ENCODE assay signal across 26 cellular contexts in genomic region chr1:81449786-81450185, GRCh38.
DNase-seq lines count a peak whose midpoint lies in the region; FAIRE-seq and TF ChIP-seq lines count a peak whose summit lies in the region.
"Had no signal": no experiment of that assay in that cellular context is flagged by ENCODE, and none has a peak within 500 bp of the region (broad histone marks: within the 10 kb centered on the region; RNA-seq: fewer than 3 reads in every experiment).

No MANE protein-coding gene starts in this region.

- H3K4me1 ChIP-seq in uterus (no peaks in the 10 kb centered on the region), OCI-LY7 (ENCODE audit: insufficient read depth, low read length, poor library complexity, severe bottlenecking) (no peaks in the 10 kb centered on the region)

- DNase-seq in RCC 7860 (ENCODE audit: low spot score) = peak; percentile 30
- peak; percentile 49 for DNase-seq in epithelial cell of esophagus (ENCODE audit: low read depth)
- peak; percentile 18 for DNase-seq in kidney epithelial cell (ENCODE audit: low read depth)
- DNase-seq in uterus = no peak
- no peak for DNase-seq in HFFc6
- no peak for DNase-seq in NCI-H1048 (lab: John Stamatoyannopoulos, UW)
- DNase-seq in OCI-LY7 (ENCODE audit: low spot score) = no peak
- DNase-seq: C1 segment of cervical spinal cord; CD4-positive, alpha-beta memory T cell; COR-L47; DMS53; GDM1; Kasumi-1; MV-4-11; NCI-H1105 treated with DMSO at 0.1 percent for 48 hours; NCI-H146; NCI-H1930; NCI-H446 treated with DMSO at 0.1 percent for 48 hours; NCI-H526; NCI-H82; NK-92 treated with Interleukin-12 subunit alpha and Interleukin-12 subunit beta, amount 100 ng/mL, for 24 hours; SHP77 treated with DMSO at 0.1 percent for 48 hours had no signal

- no peak overlapping the region for H2AFZ ChIP-seq in OCI-LY7 (ENCODE audit: low read length)

- H3K9me3 ChIP-seq in uterus (no peaks in the 10 kb centered on the region), OCI-LY7 (ENCODE audit: low read length) (no peaks in the 10 kb centered on the region)

- no peak overlapping the region for H3K27ac ChIP-seq in uterus
- no peak overlapping the region for H3K27ac ChIP-seq in OCI-LY7 (ENCODE audit: low read depth, low read length, poor library complexity, severe bottlenecking)
- H3K27ac ChIP-seq: HL-60 had no signal

- CTCF ChIA-PET in OCI-LY7 (lab: Charles Lee; ENCODE audit: unreplicated experiment) = no interaction called here

- TF ChIP-seq CTCF in epithelial cell of esophagus (IDR thresholded peaks at IDR 0.05; ENCODE audit: insufficient read depth, low read depth, low read length, missing control alignments) (no peak), kidney epithelial cell (IDR thresholded peaks at IDR 0.05; ENCODE audit: insufficient read depth, low read length, poor library complexity, severe bottlenecking) (no peak), uterus (IDR thresholded peaks at IDR 0.05) (no peak), HFFc6 (IDR thresholded peaks at IDR 0.05) (no peak), OCI-LY7 (conservative IDR thresholded peaks at IDR 0.05; ENCODE audit: low read length) (no peak)

- no peaks in the 10 kb centered on the region for H3K4me1 Mint-ChIP-seq in HFFc6 (ENCODE audit: low read depth)
- H3K4me1 Mint-ChIP-seq: CD4-positive, alpha-beta memory T cell had no signal

- H3K4me3 ChIP-seq in epithelial cell of esophagus (ENCODE audit: low read length) (no peak overlapping the region), kidney epithelial cell (ENCODE audit: low read depth, low read length) (no peak overlapping the region), uterus (no peak overlapping the region), OCI-LY7 (ENCODE audit: low read depth, low read length, poor library complexity, severe bottlenecking) (no peak overlapping the region)
- H3K4me3 ChIP-seq: GM12878, K562 had no signal

- POLR2A ChIA-PET in OCI-LY7 (lab: Charles Lee) = no interaction called here

- BruUV-seq in OCI-LY7 (replicated peaks; lab: Mats Ljungman, UMichigan) = no TSS peak

- no peak overlapping the region for H3K27ac Mint-ChIP-seq in HFFc6
- H3K27ac Mint-ChIP-seq: CD4-positive, alpha-beta memory T cell had no signal

- no peak overlapping the region for H3K4me3 Mint-ChIP-seq in HFFc6
- H3K4me3 Mint-ChIP-seq: CD4-positive, alpha-beta memory T cell had no signal

- peak; percentile 14 for FAIRE-seq in RCC 7860 (lab: Jason Lieb, UNC)
- FAIRE-seq: GM12878, HepG2, K562 had no signal

- H3K4me2 ChIP-seq in OCI-LY7 (ENCODE audit: low read length) = no peak overlapping the region

- H3K79me2 ChIP-seq in OCI-LY7 (ENCODE audit: insufficient read depth, low read depth, low read length) = no peaks in the 10 kb centered on the region

- H3K9me2 ChIP-seq in OCI-LY7 (ENCODE audit: insufficient read depth, low read length) = no peaks in the 10 kb centered on the region

- H3K9me3 Mint-ChIP-seq in HFFc6 = peaks cover 3% of the 10 kb centered on the region; the same call in 1 of the 2 replicates

- no peaks in the 10 kb centered on the region for H3K36me3 ChIP-seq in kidney epithelial cell (ENCODE audit: control insufficient read depth, insufficient read depth, low read length)
- H3K36me3 ChIP-seq in uterus = no peaks in the 10 kb centered on the region
- no peaks in the 10 kb centered on the region for H3K36me3 ChIP-seq in OCI-LY7 (ENCODE audit: insufficient read depth, low read length)

- no peaks in the 10 kb centered on the region for H4K20me1 ChIP-seq in OCI-LY7 (ENCODE audit: insufficient read depth, low read length)

- intact Hi-C loops in uterus (cut with DNase I; ENCODE audit: low total_unique reads) (no loop called here), OCI-LY7 (cut with micrococcal nuclease; ENCODE audit: unreplicated experiment) (no loop called here)

- H3K27me3 ChIP-seq in kidney epithelial cell (ENCODE audit: control insufficient read depth, insufficient read depth, low read length) = no peaks in the 10 kb centered on the region
- H3K27me3 ChIP-seq in uterus = no peaks in the 10 kb centered on the region

- no peak for TF ChIP-seq POLR2A in uterus (IDR thresholded peaks at IDR 0.05)

- no peaks in the 10 kb centered on the region for H3K36me3 Mint-ChIP-seq in HFFc6 (ENCODE audit: low read depth)
- H3K36me3 Mint-ChIP-seq: CD4-positive, alpha-beta memory T cell had no signal

- no peaks in the 10 kb centered on the region for H3K27me3 Mint-ChIP-seq in HFFc6 (ENCODE audit: insufficient read depth)
- H3K27me3 Mint-ChIP-seq: CD4-positive, alpha-beta memory T cell had no signal

Comparison
In these comparisons a context has a peak if more than half of its experiments do, and no peak if none do; other contexts are left out.
1. DNase-seq: peak in RCC 7860 (single experiment), epithelial cell of esophagus (single experiment) and kidney epithelial cell (single experiment); none in uterus (0 of 2), HFFc6 (single experiment), NCI-H1048 (single experiment) and OCI-LY7 (single experiment).